Comparison of ENCODE assay signal across 24 cellular contexts in the genomic region with DNA sequence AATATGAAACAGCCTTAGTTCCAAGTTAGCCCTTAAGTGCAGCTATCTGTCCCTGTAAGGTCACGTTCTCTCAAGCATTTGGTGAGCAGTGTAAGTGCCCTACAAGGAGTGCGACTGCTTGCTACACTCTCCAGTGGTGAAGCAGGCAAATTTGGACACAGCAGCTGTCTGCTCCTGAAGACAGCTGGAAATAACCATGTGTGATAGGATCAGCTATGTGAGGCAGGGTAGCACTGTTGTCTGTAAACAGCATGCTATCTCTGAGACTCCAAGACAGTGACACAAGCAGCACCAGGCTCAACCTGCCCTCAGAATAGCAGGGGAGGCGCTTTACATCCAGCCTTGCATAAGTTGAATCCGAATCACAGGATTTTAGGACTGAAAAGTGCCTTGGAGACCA.
A peak's percentile ranks its signal among the peaks of the same experiment; 100 is the strongest.
DNase-seq lines count a peak whose midpoint lies in the region; ATAC-seq and TF ChIP-seq lines count a peak whose summit lies in the region.
"Had no signal": no experiment of that assay in that cellular context is flagged by ENCODE, and none has a peak within 500 bp of the region (broad histone marks: within the 10 kb centered on the region; RNA-seq: fewer than 3 reads in every experiment).

No MANE protein-coding gene starts in this region.

- no peaks in the 10 kb centered on the region for H3K79me1 ChIP-seq in mesenchymal stem cell (replicated peaks; ENCODE audit: low read length, poor library complexity, severe bottlenecking)

- no peak overlapping the region for H4K8ac ChIP-seq in mesenchymal stem cell (ENCODE audit: low read length)

- intact Hi-C loops in Right ventricle myocardium inferior (cut with DNase I) (no loop called here), cardiac septum (cut with DNase I) (no loop called here)

- no peak overlapping the region for H3K4me2 ChIP-seq in mesenchymal stem cell (ENCODE audit: low read length, poor library complexity, severe bottlenecking)

- no peak for DNase-seq in Right ventricle myocardium inferior (ENCODE audit: missing footprints)
- DNase-seq in cardiac septum (ENCODE audit: low spot score) = no peak
- no peak for DNase-seq in mesenchymal stem cell
- no peak for DNase-seq in activated CD4-positive, alpha-beta T cell treated with anti-CD3 and anti-CD28 coated beads, Interleukin-2, amount 50 U/mL, for 1 hour
- DNase-seq in brain microvascular endothelial cell = no peak
- DNase-seq: activated CD4-positive, alpha-beta T cell treated with anti-CD3 and anti-CD28 coated beads, Interleukin-2, amount 10 ng/mL, durations not matched to agents 24 days and 14 days; activated gamma-delta T cell treated with Interleukin-2 at 50 U/mL for 16 hours; activated T-cell treated with anti-CD3 and anti-CD28 coated beads, Interleukin-2, amount 50 U/mL, for 4 hours; CD8-positive, alpha-beta T cell; KBM-7; kidney; MG63; NCI-H2029 treated with DMSO at 0.1 percent for 48 hours; RPMI8226; stimulated activated CD8-positive, alpha-beta memory T cell treated with anti-CD3 and anti-CD28 coated beads, Interleukin-4, amount 100 ng/mL, for 48 hours; stimulated activated naive CD8-positive, alpha-beta T cell treated with anti-CD3 and anti-CD28 coated beads, Interleukin-15, amount 100 ng/mL, for 72 hours; thyroid gland; WERI-Rb-1 had no signal

- H3K4me3 ChIP-seq in mesenchymal stem cell (ENCODE audit: insufficient read depth in 1 of 2, low read depth in 1 of 2, low read length in 2 of 2) (no peak overlapping the region), subcutaneous abdominal adipose tissue (ENCODE audit: low read depth in 1 of 5, low read length in 5 of 5) (no peak overlapping the region), brain microvascular endothelial cell (ENCODE audit: low read depth, low read length) (no peak overlapping the region)
- H3K4me3 ChIP-seq: HAP-1, lung, MG63, thyroid gland had no signal

- H3K23ac ChIP-seq in mesenchymal stem cell (ENCODE audit: low read length in 2 of 2) = no peak overlapping the region

- H4K91ac ChIP-seq in mesenchymal stem cell (ENCODE audit: low read length) = no peak overlapping the region

- H3K36me3 ChIP-seq in mesenchymal stem cell (ENCODE audit: control insufficient read depth in 1 of 2, insufficient read depth in 2 of 2, low read depth in 1 of 2, low read length in 2 of 2) = no peaks in the 10 kb centered on the region
- H3K36me3 ChIP-seq in subcutaneous abdominal adipose tissue (ENCODE audit: control insufficient read depth in 5 of 5, insufficient read depth in 5 of 5, low read length in 5 of 5) = no peaks in the 10 kb centered on the region
- H3K36me3 ChIP-seq in brain microvascular endothelial cell (replicated peaks) = no peaks in the 10 kb centered on the region
- H3K36me3 ChIP-seq: HAP-1, MG63, neutrophil, thyroid gland, WERI-Rb-1 had no signal

- H2BK15ac ChIP-seq in mesenchymal stem cell (ENCODE audit: low read depth, poor library complexity, severe bottlenecking) = no peak overlapping the region

- in situ Hi-C loops in brain microvascular endothelial cell (cut with HindIII; ENCODE audit: low pct_ligation_motif_present, low sequenced_read_pairs) = no loop called here

- H2BK12ac ChIP-seq in mesenchymal stem cell (ENCODE audit: low read length in 2 of 2) = no peak overlapping the region

- H3K27me3 ChIP-seq in mesenchymal stem cell (ENCODE audit: control insufficient read depth in 1 of 2, insufficient read depth in 1 of 2, low read length in 2 of 2) = no peaks in the 10 kb centered on the region
- no peaks in the 10 kb centered on the region for H3K27me3 ChIP-seq in subcutaneous abdominal adipose tissue (ENCODE audit: control insufficient read depth in 5 of 5, insufficient read depth in 4 of 5, low read length in 5 of 5)
- no peaks in the 10 kb centered on the region for H3K27me3 ChIP-seq in brain microvascular endothelial cell (replicated peaks)
- H3K27me3 ChIP-seq: MG63, neutrophil, thyroid gland had no signal

- no peak for TF ChIP-seq CTCF in brain microvascular endothelial cell (IDR thresholded peaks at IDR 0.05; ENCODE audit: low read depth, low read length, missing control alignments)

- H3K9me3 ChIP-seq in mesenchymal stem cell (ENCODE audit: control insufficient read depth, low read length) = no peaks in the 10 kb centered on the region
- no peaks in the 10 kb centered on the region for H3K9me3 ChIP-seq in subcutaneous abdominal adipose tissue (ENCODE audit: control insufficient read depth in 5 of 5, low read length in 5 of 5)
- H3K9me3 ChIP-seq: HAP-1, MG63, neutrophil, thyroid gland had no signal

- ATAC-seq in Right ventricle myocardium inferior = peak; percentile 80
- ATAC-seq in esophagus mucosa = peak; percentile 17
- no peak for ATAC-seq in GM19035 (IDR thresholded peaks at IDR 0.05; ENCODE audit: unreplicated experiment)
- ATAC-seq: activated T-cell treated with anti-CD3 and anti-CD28 coated beads, Interleukin-2, amount 50 U/mL, for 4 hours; CD8-positive, alpha-beta T cell; stimulated activated naive CD8-positive, alpha-beta T cell treated with anti-CD3 and anti-CD28 coated beads, Interleukin-15, amount 100 ng/mL, for 72 hours had no signal

- H3K4me1 ChIP-seq in mesenchymal stem cell (ENCODE audit: control insufficient read depth, insufficient read depth, low read depth, low read length) (no peaks in the 10 kb centered on the region), subcutaneous abdominal adipose tissue (ENCODE audit: control insufficient read depth in 5 of 5, insufficient read depth in 5 of 5, low read length in 5 of 5) (peaks cover 0 to 27% (median 15%) of the 10 kb centered on the region in 5 donors)
- H3K4me1 ChIP-seq: HAP-1, thyroid gland had no signal

- no peak overlapping the region for H2BK120ac ChIP-seq in mesenchymal stem cell (ENCODE audit: low read depth, low read length)

- H2AFZ ChIP-seq in mesenchymal stem cell (ENCODE audit: low read depth, low read length) = no peak overlapping the region

- peak overlapping the region in 1 of 2 experiments; percentile 68 for H3K14ac ChIP-seq in mesenchymal stem cell (ENCODE audit: low read length in 2 of 2)

- H3K4ac ChIP-seq in mesenchymal stem cell (ENCODE audit: low read depth in 1 of 2, low read length in 2 of 2) = no peak overlapping the region

- peak overlapping the region; percentile 9 for H2BK5ac ChIP-seq in mesenchymal stem cell (ENCODE audit: low read depth, low read length, poor library complexity, severe bottlenecking)

- no peak overlapping the region for H3K18ac ChIP-seq in mesenchymal stem cell (ENCODE audit: low read depth in 1 of 2, low read length in 2 of 2)

- 43% methylated on average over 4 of the region's 4 CpGs for WGBS in mesenchymal stem cell

- no peak overlapping the region for H2AK5ac ChIP-seq in mesenchymal stem cell (ENCODE audit: low read length, severe bottlenecking)

- H3K27ac ChIP-seq in mesenchymal stem cell (ENCODE audit: low read length, poor library complexity, severe bottlenecking) (no peak overlapping the region), subcutaneous abdominal adipose tissue (ENCODE audit: low read depth, low read length) (peak overlapping the region; percentile 82), brain microvascular endothelial cell (no peak overlapping the region)
- H3K27ac ChIP-seq: neutrophil, thyroid gland, WERI-Rb-1 had no signal

- H3K9ac ChIP-seq in mesenchymal stem cell (ENCODE audit: low read length) = no peak overlapping the region
- H3K9ac ChIP-seq in subcutaneous abdominal adipose tissue (ENCODE audit: low read length in 5 of 5) = no peak overlapping the region
